9 cellular contexts compared by ENCODE assay signal in the genomic region with DNA sequence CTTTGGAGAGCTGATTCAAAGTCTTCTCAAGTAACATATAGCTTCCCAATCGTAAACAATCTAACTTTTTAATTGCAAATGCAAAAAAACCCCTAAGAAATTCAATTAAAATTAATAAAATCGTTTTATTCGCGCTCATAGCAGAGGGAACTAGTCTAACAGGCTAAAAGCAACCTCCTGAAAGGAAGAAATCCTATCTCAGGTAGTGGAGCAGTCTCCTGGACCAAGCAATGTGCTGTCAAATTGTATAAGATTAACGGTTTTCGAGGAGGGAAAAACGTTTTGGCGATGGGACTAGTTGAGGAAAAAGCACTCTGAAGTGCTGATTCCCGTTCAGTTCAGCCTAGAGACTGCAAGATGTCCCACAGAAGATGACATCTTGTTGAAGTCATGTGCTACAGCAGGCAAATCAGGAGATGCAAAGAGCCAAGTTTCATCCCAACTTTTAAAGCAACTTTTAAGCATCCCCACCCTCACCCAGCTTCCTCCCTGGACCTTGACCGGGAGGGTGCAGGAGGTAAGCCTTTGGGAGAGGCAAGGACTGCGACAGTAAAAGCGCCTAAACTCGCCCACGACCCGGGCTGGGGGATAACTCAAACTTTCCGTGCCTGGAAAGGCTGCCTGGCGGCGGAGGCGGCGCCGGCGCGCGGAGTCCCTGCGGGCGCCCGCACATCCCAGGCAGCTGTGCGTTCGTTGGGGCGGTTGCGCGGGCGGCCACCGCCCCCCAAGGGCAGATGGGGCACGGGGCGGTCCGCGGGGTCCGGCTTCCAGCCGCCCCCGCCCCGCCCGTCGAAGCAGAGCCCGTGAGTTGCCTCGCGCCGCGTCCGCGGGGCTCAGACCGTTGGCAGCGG. TPM values are rescaled to one million over a fixed set of nuclear protein-coding genes. Genes with fewer than 3 reads are reported as not detected.
DNase-seq lines count a peak whose midpoint lies in the region; ATAC-seq, FAIRE-seq and TF ChIP-seq lines count a peak whose summit lies in the region.
"Had no signal": no experiment of that assay in that cellular context is flagged by ENCODE, and none has a peak within 500 bp of the region (broad histone marks: within the 10 kb centered on the region; RNA-seq: fewer than 3 reads in every experiment).

No MANE protein-coding gene starts in this region.

- ATAC-seq in GM21786 (IDR thresholded peaks at IDR 0.05; ENCODE audit: unreplicated experiment) = peak; percentile 31

- DNase-seq in ELF-1 (ENCODE audit: low read depth, low spot score) = peak; percentile 36
- peak; percentile 53 for DNase-seq in Karpas-422
- DNase-seq in activated T-helper 1 cell treated with anti-CD3 and anti-CD28 coated beads, Interleukin-12 subunit alpha, Interleukin-12 subunit beta, Interleukin-2, Interleukin-4 antibody, amounts not matched to agents 30 ng/mL and 10 ng/mL and 1 ng/mL, durations not matched to agents 14 hours and 24 hours and 36 hours (ENCODE audit: low spot score) = peak; percentile 14
- DNase-seq in germinal center (ENCODE audit: low spot score) = peak; percentile 16
- DNase-seq in prostate gland (ENCODE audit: low spot score) = no peak
- no peak for DNase-seq in NCI-H345 (lab: John Stamatoyannopoulos, UW)
- DNase-seq in RCC 7860 (ENCODE audit: low spot score) = no peak

- peak overlapping the region; percentile 56; the same call in 1 of the 2 replicates for H2AFZ ChIP-seq in Karpas-422 (ENCODE audit: low read length)

- peak overlapping the region; percentile 85 for H3K9ac ChIP-seq in Karpas-422 (ENCODE audit: low read length)

- H3K4me3 Mint-ChIP-seq in activated T-helper 1 cell treated with anti-CD3 and anti-CD28 coated beads, Interleukin-12 subunit alpha, Interleukin-12 subunit beta, Interleukin-2, Interleukin-4 antibody, amounts not matched to agents 30 ng/mL and 10 ng/mL and 1 ng/mL, durations not matched to agents 14 hours and 24 hours and 36 hours = peak overlapping the region; percentile 81

- 0 out of 2 replicates have a peak overlapping the region, but pooled peaks have one; percentile 30 for H3K27ac ChIP-seq in Karpas-422 (ENCODE audit: low read length)
- H3K27ac ChIP-seq in prostate gland = peak overlapping the region in 1 of 2 donors; percentile 51

- H3K27me3 Mint-ChIP-seq in activated T-helper 1 cell treated with anti-CD3 and anti-CD28 coated beads, Interleukin-12 subunit alpha, Interleukin-12 subunit beta, Interleukin-2, Interleukin-4 antibody, amounts not matched to agents 30 ng/mL and 10 ng/mL and 1 ng/mL, durations not matched to agents 14 hours and 24 hours and 36 hours (ENCODE audit: insufficient read depth) = no peaks in the 10 kb centered on the region

- H3K27ac Mint-ChIP-seq in activated T-helper 1 cell treated with anti-CD3 and anti-CD28 coated beads, Interleukin-12 subunit alpha, Interleukin-12 subunit beta, Interleukin-2, Interleukin-4 antibody, amounts not matched to agents 30 ng/mL and 10 ng/mL and 1 ng/mL, durations not matched to agents 14 hours and 24 hours and 36 hours = peak overlapping the region; percentile 61

- no peaks in the 10 kb centered on the region for H3K9me3 Mint-ChIP-seq in activated T-helper 1 cell treated with anti-CD3 and anti-CD28 coated beads, Interleukin-12 subunit alpha, Interleukin-12 subunit beta, Interleukin-2, Interleukin-4 antibody, amounts not matched to agents 30 ng/mL and 10 ng/mL and 1 ng/mL, durations not matched to agents 14 hours and 24 hours and 36 hours

- H3K4me1 Mint-ChIP-seq in activated T-helper 1 cell treated with anti-CD3 and anti-CD28 coated beads, Interleukin-12 subunit alpha, Interleukin-12 subunit beta, Interleukin-2, Interleukin-4 antibody, amounts not matched to agents 30 ng/mL and 10 ng/mL and 1 ng/mL, durations not matched to agents 14 hours and 24 hours and 36 hours (ENCODE audit: low read depth) = peaks cover 16% of the 10 kb centered on the region

- no peak for TF ChIP-seq POLR2A in prostate gland (IDR thresholded peaks at IDR 0.05)

- H3K36me3 ChIP-seq in Karpas-422 (ENCODE audit: insufficient read depth, low read length) (0 out of 2 replicates have a peak, but pooled peaks cover 5% of the 10 kb centered on the region), prostate gland (no peaks in the 10 kb centered on the region)

- peaks cover 42% of the 10 kb centered on the region for H3K79me2 ChIP-seq in Karpas-422 (ENCODE audit: low read length)

- H3K4me3 ChIP-seq in Karpas-422 (ENCODE audit: low read length) (peak overlapping the region; percentile 85), prostate gland (peak overlapping the region; percentile 44 to 47)

- H4K20me1 ChIP-seq in Karpas-422 (ENCODE audit: insufficient read depth, low read depth, low read length) = no peaks in the 10 kb centered on the region

- H3K4me1 ChIP-seq in Karpas-422 (ENCODE audit: low read length) (peaks cover 17% of the 10 kb centered on the region), prostate gland (replicated peaks) (no peaks in the 10 kb centered on the region)

- no peak for FAIRE-seq in RCC 7860 (lab: Jason Lieb, UNC)

- no peaks in the 10 kb centered on the region for H3K9me2 ChIP-seq in Karpas-422 (replicated peaks; ENCODE audit: insufficient read depth, low read length)

- H3K27me3 ChIP-seq in Karpas-422 (ENCODE audit: low read length) (no peaks in the 10 kb centered on the region), prostate gland (replicated peaks; ENCODE audit: insufficient read depth) (no peaks in the 10 kb centered on the region)

- peak overlapping the region; percentile 80 for H3K4me2 ChIP-seq in Karpas-422 (ENCODE audit: low read depth, low read length, poor library complexity, severe bottlenecking)

- 31% methylated on average over 9 of the region's 53 CpGs for WGBS in prostate gland

- no peaks in the 10 kb centered on the region for H3K36me3 Mint-ChIP-seq in activated T-helper 1 cell treated with anti-CD3 and anti-CD28 coated beads, Interleukin-12 subunit alpha, Interleukin-12 subunit beta, Interleukin-2, Interleukin-4 antibody, amounts not matched to agents 30 ng/mL and 10 ng/mL and 1 ng/mL, durations not matched to agents 14 hours and 24 hours and 36 hours (ENCODE audit: low read depth)

- no peaks in the 10 kb centered on the region for H3K9me3 ChIP-seq in Karpas-422 (ENCODE audit: low read length)
- H3K9me3 ChIP-seq in prostate gland = no peaks in the 10 kb centered on the region

- intact Hi-C loops in activated T-helper 1 cell treated with anti-CD3 and anti-CD28 coated beads, Interleukin-12 subunit alpha, Interleukin-12 subunit beta, Interleukin-2, Interleukin-4 antibody, amounts not matched to agents 30 ng/mL and 10 ng/mL and 1 ng/mL, durations not matched to agents 14 hours and 24 hours and 36 hours (cut with micrococcal nuclease) = loop anchor here (1.0 to 10.0 kb wide), 5 partner anchors 9 to 444 kb away; a partner anchor contains a TSS
- intact Hi-C loops in prostate gland (cut with DNase I) = loop anchor here (5.0 kb wide), 1 partner anchor 78 kb away; no protein-coding TSS in a partner anchor

- no peak for TF ChIP-seq CTCF in prostate gland (IDR thresholded peaks at IDR 0.05)

RNA-seq across cellular contexts. Expression of a gene that starts 0.8 kb away (rescaled TPM):
- total RNA-seq in Karpas-422 (2014; rRNA removed; shearing (Covaris generic); ENCODE audit: low replicate concordance) = 25.3 and 27.2 TPM in 2 replicates
- total RNA-seq in activated T-helper 1 cell treated with anti-CD3 and anti-CD28 coated beads, Interleukin-12 subunit alpha, Interleukin-12 subunit beta, Interleukin-2, Interleukin-4 antibody, amounts not matched to agents 30 ng/mL and 10 ng/mL and 1 ng/mL, durations not matched to agents 14 hours and 24 hours and 36 hours = 27.3 and 29.1 TPM in 2 replicates
- total RNA-seq in prostate gland = 10 to 100 TPM in 1 of 2 donors, 1 to 10 TPM in 1; 6.1 to 22.8 TPM

RNA-seq across cellular contexts. Expression of a gene that starts 50.3 kb away (rescaled TPM):
- not detected in 2 replicates for total RNA-seq in Karpas-422 (2014; rRNA removed; shearing (Covaris generic); ENCODE audit: low replicate concordance)
- not detected in 2 replicates for total RNA-seq in activated T-helper 1 cell treated with anti-CD3 and anti-CD28 coated beads, Interleukin-12 subunit alpha, Interleukin-12 subunit beta, Interleukin-2, Interleukin-4 antibody, amounts not matched to agents 30 ng/mL and 10 ng/mL and 1 ng/mL, durations not matched to agents 14 hours and 24 hours and 36 hours
- total RNA-seq in prostate gland = under 1 TPM in 1 of 2 donors, not detected in 1; 0.23 TPM
- total RNA-seq: T-helper 2 cell treated with Interferon-gamma antibody and Interleukin-4, amounts not matched to agents 100 ng/mL and 5 ng/mL, for 36 hours had no signal

Comparison
In these comparisons a context has a peak if more than half of its experiments do, and no peak if none do; other contexts are left out.
1. DNase-seq: peak in ELF-1 (single experiment), Karpas-422 (single experiment), activated T-helper 1 cell treated with anti-CD3 and anti-CD28 coated beads, Interleukin-12 subunit alpha, Interleukin-12 subunit beta, Interleukin-2, Interleukin-4 antibody, amounts not matched to agents 30 ng/mL and 10 ng/mL and 1 ng/mL, durations not matched to agents 14 hours and 24 hours and 36 hours (single experiment) and germinal center (single experiment); none in prostate gland (single experiment), NCI-H345 (single experiment) and RCC 7860 (single experiment).